Comparison of ENCODE assay signal across 18 cellular contexts in genomic region chr10:4062751-4063150, GRCh38.
DNase-seq lines count a peak whose midpoint lies in the region; ATAC-seq and TF ChIP-seq lines count a peak whose summit lies in the region.
"Had no signal": no experiment of that assay in that cellular context is flagged by ENCODE, and none has a peak within 500 bp of the region (broad histone marks: within the 10 kb centered on the region; RNA-seq: fewer than 3 reads in every experiment).

No MANE protein-coding gene starts in this region.

- no peak for TF ChIP-seq EP300 in transverse colon (IDR thresholded peaks at IDR 0.05; ENCODE audit: low read depth)

- H3K9me3 Mint-ChIP-seq in activated T-helper 1 cell treated with anti-CD3 and anti-CD28 coated beads, Interleukin-12 subunit alpha, Interleukin-12 subunit beta, Interleukin-2, Interleukin-4 antibody, amounts not matched to agents 30 ng/mL and 10 ng/mL and 1 ng/mL, durations not matched to agents 14 hours and 24 hours and 36 hours, result no peaks in the 10 kb centered on the region

- ATAC-seq in esophagus mucosa (peak; percentile 53), HG02884 (IDR thresholded peaks at IDR 0.05; ENCODE audit: unreplicated experiment) (no peak)

- TF ChIP-seq POLR2A in transverse colon (IDR thresholded peaks at IDR 0.05), result no peak

- peaks cover 2% of the 10 kb centered on the region for H3K36me3 Mint-ChIP-seq in activated T-helper 1 cell treated with anti-CD3 and anti-CD28 coated beads, Interleukin-12 subunit alpha, Interleukin-12 subunit beta, Interleukin-2, Interleukin-4 antibody, amounts not matched to agents 30 ng/mL and 10 ng/mL and 1 ng/mL, durations not matched to agents 14 hours and 24 hours and 36 hours (ENCODE audit: low read depth)
- H3K36me3 Mint-ChIP-seq: CD4-positive, CD25-positive, alpha-beta regulatory T cell had no signal

- peaks cover 31% of the 10 kb centered on the region for H3K4me1 Mint-ChIP-seq in activated T-helper 1 cell treated with anti-CD3 and anti-CD28 coated beads, Interleukin-12 subunit alpha, Interleukin-12 subunit beta, Interleukin-2, Interleukin-4 antibody, amounts not matched to agents 30 ng/mL and 10 ng/mL and 1 ng/mL, durations not matched to agents 14 hours and 24 hours and 36 hours (ENCODE audit: low read depth)

- intact Hi-C loops in activated T-helper 1 cell treated with anti-CD3 and anti-CD28 coated beads, Interleukin-12 subunit alpha, Interleukin-12 subunit beta, Interleukin-2, Interleukin-4 antibody, amounts not matched to agents 30 ng/mL and 10 ng/mL and 1 ng/mL, durations not matched to agents 14 hours and 24 hours and 36 hours (cut with micrococcal nuclease), result no loop called here
- intact Hi-C loops in transverse colon (cut with DNase I; ENCODE audit: low total_unique reads), result no loop called here

- WGBS in transverse colon (ENCODE audit: low coverage in 1 of 2), 2 donors, result 96% methylated on average over 6 of the region's 6 CpGs; no CpG with 5 or more reads in 1 of the 2 donors

- no peak for DNase-seq in activated T-helper 1 cell treated with anti-CD3 and anti-CD28 coated beads, Interleukin-12 subunit alpha, Interleukin-12 subunit beta, Interleukin-2, Interleukin-4 antibody, amounts not matched to agents 30 ng/mL and 10 ng/mL and 1 ng/mL, durations not matched to agents 14 hours and 24 hours and 36 hours (ENCODE audit: low spot score)
- DNase-seq in transverse colon (no peak), kidney glomerular epithelial cell (lab: John Stamatoyannopoulos, UW) (no peak), GM13976 (ENCODE audit: low spot score) (no peak)
- no peak for DNase-seq in activated T-cell treated with anti-CD3 and anti-CD28 coated beads, Interleukin-2, amount 50 U/mL, for 48 hours
- DNase-seq: CD4-positive, CD25-positive, alpha-beta regulatory T cell; DMS53; H7; Kasumi-1; NCI-H2029; NCI-H2171; NCI-H446; NCI-H69; OCI-M1 had no signal

- H3K4me3 ChIP-seq in rectal smooth muscle tissue (ENCODE audit: low read length) (no peak overlapping the region), transverse colon (no peak overlapping the region)

- in situ Hi-C loops in transverse colon (cut with MboI; ENCODE audit: low pct_ligation_motif_present in 1 of 4, low pct_unique_long_range_greater_than_20kb in 1 of 4, low sequenced_read_pairs in 3 of 4) (loop anchor here in 2 of 4 donors (25.0 kb wide), 3 partner anchors 100 to 600 kb away; no protein-coding TSS in a partner anchor), GM13976 (cut with MboI; ENCODE audit: low sequenced_read_pairs, unreplicated experiment) (no loop called here)

- peak overlapping the region; percentile 51 for H3K27ac Mint-ChIP-seq in activated T-helper 1 cell treated with anti-CD3 and anti-CD28 coated beads, Interleukin-12 subunit alpha, Interleukin-12 subunit beta, Interleukin-2, Interleukin-4 antibody, amounts not matched to agents 30 ng/mL and 10 ng/mL and 1 ng/mL, durations not matched to agents 14 hours and 24 hours and 36 hours
- H3K27ac Mint-ChIP-seq: B cell had no signal

- no peaks in the 10 kb centered on the region for H3K36me3 ChIP-seq in rectal smooth muscle tissue (ENCODE audit: control insufficient read depth, insufficient read depth, low read length)
- H3K36me3 ChIP-seq in transverse colon, result no peaks in the 10 kb centered on the region

- H3K4me1 ChIP-seq in rectal smooth muscle tissue (ENCODE audit: control insufficient read depth, insufficient read depth, low read length), result peaks cover 4% of the 10 kb centered on the region
- peaks cover 35 to 80% (median 62%) of the 10 kb centered on the region in 4 donors for H3K4me1 ChIP-seq in transverse colon

- no peak overlapping the region for H3K9ac ChIP-seq in rectal smooth muscle tissue (ENCODE audit: low read length)

- H3K27ac ChIP-seq in rectal smooth muscle tissue (ENCODE audit: low read depth, low read length), result peak overlapping the region; percentile 11
- H3K27ac ChIP-seq in transverse colon, result peak overlapping the region; percentile 80 to 86 (median 83)

- H3K4me3 Mint-ChIP-seq in activated T-helper 1 cell treated with anti-CD3 and anti-CD28 coated beads, Interleukin-12 subunit alpha, Interleukin-12 subunit beta, Interleukin-2, Interleukin-4 antibody, amounts not matched to agents 30 ng/mL and 10 ng/mL and 1 ng/mL, durations not matched to agents 14 hours and 24 hours and 36 hours, result no peak overlapping the region
- H3K4me3 Mint-ChIP-seq: B cell; CD4-positive, CD25-positive, alpha-beta regulatory T cell had no signal

- H3K9me3 ChIP-seq in transverse colon, result no peaks in the 10 kb centered on the region

- H3K27me3 Mint-ChIP-seq in activated T-helper 1 cell treated with anti-CD3 and anti-CD28 coated beads, Interleukin-12 subunit alpha, Interleukin-12 subunit beta, Interleukin-2, Interleukin-4 antibody, amounts not matched to agents 30 ng/mL and 10 ng/mL and 1 ng/mL, durations not matched to agents 14 hours and 24 hours and 36 hours (ENCODE audit: insufficient read depth), result no peaks in the 10 kb centered on the region
- H3K27me3 Mint-ChIP-seq: B cell; CD4-positive, CD25-positive, alpha-beta regulatory T cell had no signal

- no peak for TF ChIP-seq CTCF in transverse colon (IDR thresholded peaks at IDR 0.05)
- TF ChIP-seq CTCF in GM13976 (IDR thresholded peaks at IDR 0.05; ENCODE audit: borderline replicate concordance, control extremely low read depth, extremely low read depth, insufficient read depth, missing control alignments), result no peak

- H3K27me3 ChIP-seq in rectal smooth muscle tissue (ENCODE audit: control insufficient read depth, insufficient read depth, low read length), result no peaks in the 10 kb centered on the region
- H3K27me3 ChIP-seq in transverse colon, result no peaks in the 10 kb centered on the region
